In genomic region chr3:114632757-114633424, GRCh38 we compare ENCODE assay signal across 21 cellular contexts.
A peak's percentile ranks its signal among the peaks of the same experiment; 100 is the strongest.
DNase-seq lines count a peak whose midpoint lies in the region; ATAC-seq lines count a peak whose summit lies in the region.
"Had no signal": no experiment of that assay in that cellular context is flagged by ENCODE, and none has a peak within 500 bp of the region (broad histone marks: within the 10 kb centered on the region; RNA-seq: fewer than 3 reads in every experiment).

No MANE protein-coding gene starts in this region.

- peak; percentile 86 for ATAC-seq in activated T-helper 17 cell treated with anti-CD3 and anti-CD28 coated beads, Interleukin-2, amount 50 U/mL, for 72 hours (replicated peaks)
- ATAC-seq in stimulated activated naive B cell treated with anti-CD40 and anti-IgM and Interleukin-4, amounts not matched to agents 10 μg/mL and 1 μg/mL and 100 μg/mL, for 72 hours (replicated peaks): peak; percentile 72 to 82
- ATAC-seq: effector memory CD8-positive, alpha-beta T cell; heart left ventricle; mucosa of descending colon; SK-N-SH treated with all-trans-retinoic acid at 6 μM for 48 hours had no signal

- no peaks in the 10 kb centered on the region for H3K27me3 Mint-ChIP-seq in activated naive CD4-positive, alpha-beta T cell treated with anti-CD3 and anti-CD28 coated beads for 36 hours (ENCODE audit: low read depth)
- H3K27me3 Mint-ChIP-seq in activated naive CD4-positive, alpha-beta T cell treated with anti-CD3 and anti-CD28 coated beads, Interleukin-2, amount 10 ng/mL, durations not matched to agents 7 days and 5 days: no peaks in the 10 kb centered on the region
- H3K27me3 Mint-ChIP-seq in activated T-helper 17 cell treated with anti-CD3 and anti-CD28 coated beads, Interleukin-2, amount 50 U/mL, for 72 hours: no peaks in the 10 kb centered on the region
- H3K27me3 Mint-ChIP-seq in stimulated activated naive B cell treated with anti-CD40 and anti-IgM and Interleukin-4, amounts not matched to agents 10 μg/mL and 1 μg/mL and 100 μg/mL, for 72 hours: no peaks in the 10 kb centered on the region
- H3K27me3 Mint-ChIP-seq: effector memory CD8-positive, alpha-beta T cell had no signal

- DNase-seq in activated naive CD4-positive, alpha-beta T cell treated with anti-CD3 and anti-CD28 coated beads for 36 hours: peak; percentile 60
- DNase-seq in activated naive CD4-positive, alpha-beta T cell treated with anti-CD3 and anti-CD28 coated beads, Interleukin-2, amount 10 ng/mL, durations not matched to agents 7 days and 5 days: no peak
- peak; percentile 77 to 84 for DNase-seq in NCI-H526 (lab: John Stamatoyannopoulos, UW)
- DNase-seq in stimulated activated naive B cell treated with anti-CD40 and anti-IgM and Interleukin-4, amounts not matched to agents 10 μg/mL and 1 μg/mL and 100 μg/mL, for 72 hours: no peak
- DNase-seq in kidney tubule cell (ENCODE audit: low spot score): no peak
- DNase-seq in NCI-H2107 treated with DMSO at 0.1 percent for 48 hours (lab: John Stamatoyannopoulos, UW; ENCODE audit: unreplicated experiment): no peak
- DNase-seq: effector memory CD8-positive, alpha-beta T cell; foreskin fibroblast; H7; heart left ventricle; KBM-7; kidney glomerular epithelial cell; MG63; mucosa of descending colon; NCI-H1436 treated with DMSO at 0.1 percent for 48 hours; NCI-H748 treated with DMSO at 0.1 percent for 48 hours; ovary; thyroid gland had no signal

- intact Hi-C loops in activated naive CD4-positive, alpha-beta T cell treated with anti-CD3 and anti-CD28 coated beads for 36 hours (cut with micrococcal nuclease): loop anchor here (1.0 to 2.0 kb wide), 5 partner anchors 42 to 215 kb away; no protein-coding TSS in a partner anchor

- CTCF ChIA-PET in activated naive CD4-positive, alpha-beta T cell treated with anti-CD3 and anti-CD28 coated beads for 36 hours (lab: Charles Lee): no interaction called here
- CTCF ChIA-PET in activated naive CD4-positive, alpha-beta T cell treated with anti-CD3 and anti-CD28 coated beads, Interleukin-2, amount 10 ng/mL, durations not matched to agents 7 days and 5 days (lab: Charles Lee): no interaction called here

- peaks cover 21% of the 10 kb centered on the region for H3K9me3 Mint-ChIP-seq in activated naive CD4-positive, alpha-beta T cell treated with anti-CD3 and anti-CD28 coated beads for 36 hours
- peaks cover 9% of the 10 kb centered on the region for H3K9me3 Mint-ChIP-seq in activated naive CD4-positive, alpha-beta T cell treated with anti-CD3 and anti-CD28 coated beads, Interleukin-2, amount 10 ng/mL, durations not matched to agents 7 days and 5 days
- peaks cover 16% of the 10 kb centered on the region for H3K9me3 Mint-ChIP-seq in activated T-helper 17 cell treated with anti-CD3 and anti-CD28 coated beads, Interleukin-2, amount 50 U/mL, for 72 hours
- H3K9me3 Mint-ChIP-seq in stimulated activated naive B cell treated with anti-CD40 and anti-IgM and Interleukin-4, amounts not matched to agents 10 μg/mL and 1 μg/mL and 100 μg/mL, for 72 hours: peaks cover 17% of the 10 kb centered on the region in 2 donors

- peaks cover 17% of the 10 kb centered on the region for H3K4me1 Mint-ChIP-seq in activated naive CD4-positive, alpha-beta T cell treated with anti-CD3 and anti-CD28 coated beads for 36 hours (ENCODE audit: low read depth)
- H3K4me1 Mint-ChIP-seq in activated naive CD4-positive, alpha-beta T cell treated with anti-CD3 and anti-CD28 coated beads, Interleukin-2, amount 10 ng/mL, durations not matched to agents 7 days and 5 days: no peaks in the 10 kb centered on the region
- H3K4me1 Mint-ChIP-seq in activated T-helper 17 cell treated with anti-CD3 and anti-CD28 coated beads, Interleukin-2, amount 50 U/mL, for 72 hours: no peaks in the 10 kb centered on the region
- H3K4me1 Mint-ChIP-seq in stimulated activated naive B cell treated with anti-CD40 and anti-IgM and Interleukin-4, amounts not matched to agents 10 μg/mL and 1 μg/mL and 100 μg/mL, for 72 hours: peaks cover 4 to 15% of the 10 kb centered on the region in 2 donors

- H3K4me3 Mint-ChIP-seq in activated naive CD4-positive, alpha-beta T cell treated with anti-CD3 and anti-CD28 coated beads for 36 hours: no peak overlapping the region
- no peak overlapping the region for H3K4me3 Mint-ChIP-seq in activated naive CD4-positive, alpha-beta T cell treated with anti-CD3 and anti-CD28 coated beads, Interleukin-2, amount 10 ng/mL, durations not matched to agents 7 days and 5 days
- peak overlapping the region; percentile 19 for H3K4me3 Mint-ChIP-seq in activated T-helper 17 cell treated with anti-CD3 and anti-CD28 coated beads, Interleukin-2, amount 50 U/mL, for 72 hours
- H3K4me3 Mint-ChIP-seq in stimulated activated naive B cell treated with anti-CD40 and anti-IgM and Interleukin-4, amounts not matched to agents 10 μg/mL and 1 μg/mL and 100 μg/mL, for 72 hours: no peak overlapping the region
- H3K4me3 Mint-ChIP-seq: effector memory CD8-positive, alpha-beta T cell; nephron had no signal

- H3K36me3 Mint-ChIP-seq in activated naive CD4-positive, alpha-beta T cell treated with anti-CD3 and anti-CD28 coated beads for 36 hours (ENCODE audit: low read depth): peaks cover 18% of the 10 kb centered on the region
- H3K36me3 Mint-ChIP-seq in activated naive CD4-positive, alpha-beta T cell treated with anti-CD3 and anti-CD28 coated beads, Interleukin-2, amount 10 ng/mL, durations not matched to agents 7 days and 5 days: no peaks in the 10 kb centered on the region
- H3K36me3 Mint-ChIP-seq in activated T-helper 17 cell treated with anti-CD3 and anti-CD28 coated beads, Interleukin-2, amount 50 U/mL, for 72 hours (ENCODE audit: low read depth): no peaks in the 10 kb centered on the region
- peaks cover 17 to 18% of the 10 kb centered on the region in 2 donors for H3K36me3 Mint-ChIP-seq in stimulated activated naive B cell treated with anti-CD40 and anti-IgM and Interleukin-4, amounts not matched to agents 10 μg/mL and 1 μg/mL and 100 μg/mL, for 72 hours

- peak overlapping the region; percentile 38 for H3K27ac Mint-ChIP-seq in activated naive CD4-positive, alpha-beta T cell treated with anti-CD3 and anti-CD28 coated beads for 36 hours
- H3K27ac Mint-ChIP-seq in activated naive CD4-positive, alpha-beta T cell treated with anti-CD3 and anti-CD28 coated beads, Interleukin-2, amount 10 ng/mL, durations not matched to agents 7 days and 5 days: no peak overlapping the region
- H3K27ac Mint-ChIP-seq in activated T-helper 17 cell treated with anti-CD3 and anti-CD28 coated beads, Interleukin-2, amount 50 U/mL, for 72 hours: peak overlapping the region; percentile 56
- no peak overlapping the region for H3K27ac Mint-ChIP-seq in stimulated activated naive B cell treated with anti-CD40 and anti-IgM and Interleukin-4, amounts not matched to agents 10 μg/mL and 1 μg/mL and 100 μg/mL, for 72 hours
- H3K27ac Mint-ChIP-seq: effector memory CD8-positive, alpha-beta T cell; nephron had no signal

Comparison
In these comparisons a context has a peak if more than half of its experiments do, and no peak if none do; other contexts are left out.
1. DNase-seq: peak in activated naive CD4-positive, alpha-beta T cell treated with anti-CD3 and anti-CD28 coated beads for 36 hours (single experiment) and NCI-H526 (2 of 2); none in activated naive CD4-positive, alpha-beta T cell treated with anti-CD3 and anti-CD28 coated beads, Interleukin-2, amount 10 ng/mL, durations not matched to agents 7 days and 5 days (single experiment), stimulated activated naive B cell treated with anti-CD40 and anti-IgM and Interleukin-4, amounts not matched to agents 10 μg/mL and 1 μg/mL and 100 μg/mL, for 72 hours (single experiment), kidney tubule cell (single experiment) and NCI-H2107 treated with DMSO at 0.1 percent for 48 hours (single experiment).
2. H3K27ac Mint-ChIP-seq: peak in activated naive CD4-positive, alpha-beta T cell treated with anti-CD3 and anti-CD28 coated beads for 36 hours (single experiment) and activated T-helper 17 cell treated with anti-CD3 and anti-CD28 coated beads, Interleukin-2, amount 50 U/mL, for 72 hours (single experiment); none in activated naive CD4-positive, alpha-beta T cell treated with anti-CD3 and anti-CD28 coated beads, Interleukin-2, amount 10 ng/mL, durations not matched to agents 7 days and 5 days (single experiment) and stimulated activated naive B cell treated with anti-CD40 and anti-IgM and Interleukin-4, amounts not matched to agents 10 μg/mL and 1 μg/mL and 100 μg/mL, for 72 hours (single experiment).